Comparison of ENCODE assay signal across 32 cellular contexts in the genomic region with DNA sequence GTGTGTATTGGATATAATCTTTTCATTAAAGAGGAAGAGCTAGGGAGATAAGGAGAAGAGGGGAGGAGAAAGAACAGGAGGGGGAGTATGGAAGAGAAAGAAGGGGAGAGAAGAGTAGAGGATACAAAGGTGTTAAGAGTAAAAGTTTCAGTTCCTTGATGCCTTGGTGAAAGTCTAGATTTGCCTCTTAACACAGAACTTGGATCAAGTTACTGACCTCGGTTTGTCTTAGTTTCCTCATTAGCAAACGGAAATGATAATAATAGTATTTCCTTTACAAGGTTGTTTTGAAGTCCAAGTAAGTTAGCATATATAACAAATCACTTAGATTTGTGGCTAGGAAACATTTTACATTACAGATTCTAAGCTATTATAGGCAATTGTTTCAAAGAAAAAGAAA.
"Had no signal": no experiment of that assay in that cellular context is flagged by ENCODE, and none has a peak within 500 bp of the region (broad histone marks: within the 10 kb centered on the region; RNA-seq: fewer than 3 reads in every experiment).

No MANE protein-coding gene starts in this region.

- H3K27ac Mint-ChIP-seq: activated CD4-positive, alpha-beta memory T cell treated with anti-CD3 and anti-CD28 coated beads, Interleukin-2, amount 10 ng/mL, durations not matched to agents 7 days and 5 days; activated CD4-positive, alpha-beta T cell treated with anti-CD3 and anti-CD28 coated beads for 36 hours; activated CD4-positive, alpha-beta T cell treated with anti-CD3 and anti-CD28 coated beads, Interleukin-2, amount 10 ng/mL, durations not matched to agents 7 days and 5 days; activated CD8-positive, alpha-beta memory T cell treated with anti-CD3 and anti-CD28 coated beads, Interleukin-2, amount 10 ng/mL, durations not matched to agents 7 days and 5 days; activated CD8-positive, alpha-beta T cell treated with anti-CD3 and anti-CD28 coated beads, Interleukin-2, amount 10 ng/mL, durations not matched to agents 7 days and 5 days; activated naive CD4-positive, alpha-beta T cell treated with anti-CD3 and anti-CD28 coated beads, Interleukin-2, amount 10 ng/mL, durations not matched to agents 7 days and 5 days; activated naive CD4-positive, alpha-beta T cell treated with anti-CD3 and anti-CD28 coated beads, Interleukin-2, amount 50 U/mL, for 24 hours; activated naive CD8-positive, alpha-beta T cell; activated naive CD8-positive, alpha-beta T cell treated with anti-CD3 and anti-CD28 coated beads, Interleukin-2, amount 10 ng/mL, durations not matched to agents 7 days and 5 days; activated naive CD8-positive, alpha-beta T cell treated with anti-CD3 and anti-CD28 coated beads, Interleukin-2, amount 50 U/mL, for 24 hours; activated T-cell treated with anti-CD3 and anti-CD28 coated beads, Interleukin-2, amount 50 U/mL, for 24 hours; activated T-helper 2 cell treated with anti-CD3 and anti-CD28 coated beads, Interferon-gamma antibody, Interleukin-2, Interleukin-4, amounts not matched to agents 10 μg/mL and 5 μg/mL and 100 μg/mL, durations not matched to agents 14 hours and 24 hours and 36 hours; brain; T-helper 17 cell had no signal

- ATAC-seq: activated CD4-positive, alpha-beta T cell treated with anti-CD3 and anti-CD28 coated beads for 36 hours; activated CD4-positive, CD25-positive, alpha-beta regulatory T cell treated with anti-CD3 and anti-CD28 coated beads, Interleukin-2, amount 50 U/mL, for 24 hours; activated CD8-positive, alpha-beta memory T cell treated with anti-CD3 and anti-CD28 coated beads, Interleukin-2, amount 10 ng/mL, durations not matched to agents 7 days and 5 days; activated CD8-positive, alpha-beta T cell treated with anti-CD3 and anti-CD28 coated beads, Interleukin-2, amount 10 ng/mL, durations not matched to agents 7 days and 5 days; activated naive CD8-positive, alpha-beta T cell treated with anti-CD3 and anti-CD28 coated beads, Interleukin-2, amount 50 U/mL, for 24 hours; T-helper 17 cell had no signal

- H3K9me3 ChIP-seq: ascending aorta had no signal

- H3K9me3 Mint-ChIP-seq: activated CD4-positive, alpha-beta T cell treated with anti-CD3 and anti-CD28 coated beads, Interleukin-2, amount 10 ng/mL, durations not matched to agents 7 days and 5 days; activated naive CD4-positive, alpha-beta T cell treated with anti-CD3 and anti-CD28 coated beads, Interleukin-2, amount 10 ng/mL, durations not matched to agents 7 days and 5 days; activated naive CD4-positive, alpha-beta T cell treated with anti-CD3 and anti-CD28 coated beads, Interleukin-2, amount 50 U/mL, for 24 hours; activated T-helper 2 cell treated with anti-CD3 and anti-CD28 coated beads, Interferon-gamma antibody, Interleukin-2, Interleukin-4, amounts not matched to agents 10 μg/mL and 5 μg/mL and 100 μg/mL, durations not matched to agents 14 hours and 24 hours and 36 hours had no signal

- DNase-seq: activated CD4-positive, alpha-beta memory T cell treated with anti-CD3 and anti-CD28 coated beads, Interleukin-2, amount 10 ng/mL, durations not matched to agents 7 days and 5 days; activated CD4-positive, alpha-beta T cell treated with anti-CD3 and anti-CD28 coated beads for 1 hour; activated CD4-positive, alpha-beta T cell treated with anti-CD3 and anti-CD28 coated beads for 36 hours; activated CD4-positive, alpha-beta T cell treated with anti-CD3 and anti-CD28 coated beads for 48 hours; activated CD4-positive, alpha-beta T cell treated with anti-CD3 and anti-CD28 coated beads, Interleukin-2, amount 10 ng/mL, durations not matched to agents 7 days and 5 days; activated CD4-positive, alpha-beta T cell treated with anti-CD3 and anti-CD28 coated beads, Interleukin-2, amount 50 U/mL, for 48 hours; activated CD8-positive, alpha-beta memory T cell treated with anti-CD3 and anti-CD28 coated beads for 24 hours; activated CD8-positive, alpha-beta memory T cell treated with anti-CD3 and anti-CD28 coated beads, Interleukin-2, amount 10 ng/mL, durations not matched to agents 7 days and 5 days; activated CD8-positive, alpha-beta memory T cell treated with anti-CD3 and anti-CD28 coated beads, Interleukin-2, amount 50 U/mL, for 48 hours; activated CD8-positive, alpha-beta T cell treated with anti-CD3 and anti-CD28 coated beads, Interleukin-2, amount 10 ng/mL, durations not matched to agents 7 days and 5 days; activated effector memory CD4-positive, alpha-beta T cell treated with Interleukin-2 at 50 U/mL for 16 hours; activated gamma-delta T cell; activated naive CD4-positive, alpha-beta T cell treated with anti-CD3 and anti-CD28 coated beads, Interleukin-2, amount 10 ng/mL, durations not matched to agents 7 days and 5 days; activated naive CD4-positive, alpha-beta T cell treated with Interleukin-2 at 50 U/mL for 16 hours; activated naive CD8-positive, alpha-beta T cell treated with anti-CD3 and anti-CD28 coated beads, Interleukin-2, amount 10 ng/mL, durations not matched to agents 7 days and 5 days; activated naive CD8-positive, alpha-beta T cell treated with anti-CD3 and anti-CD28 coated beads, Interleukin-2, amount 50 U/mL, for 24 hours; activated T-cell treated with anti-CD3 and anti-CD28 coated beads, Interleukin-2, amount 50 U/mL, for 24 hours; activated T-cell treated with anti-CD3 and anti-CD28 coated beads, Interleukin-2, amount 50 U/mL, for 48 hours; amygdala; anterior cingulate cortex; caudate nucleus; cerebellar nuclear complex; T-helper 17 cell had no signal

- H3K4me3 Mint-ChIP-seq: activated CD4-positive, alpha-beta memory T cell treated with anti-CD3 and anti-CD28 coated beads, Interleukin-2, amount 10 ng/mL, durations not matched to agents 7 days and 5 days; activated CD4-positive, alpha-beta T cell treated with anti-CD3 and anti-CD28 coated beads for 36 hours; activated CD4-positive, alpha-beta T cell treated with anti-CD3 and anti-CD28 coated beads, Interleukin-2, amount 10 ng/mL, durations not matched to agents 7 days and 5 days; activated CD8-positive, alpha-beta memory T cell treated with anti-CD3 and anti-CD28 coated beads, Interleukin-2, amount 10 ng/mL, durations not matched to agents 7 days and 5 days; activated CD8-positive, alpha-beta T cell treated with anti-CD3 and anti-CD28 coated beads, Interleukin-2, amount 10 ng/mL, durations not matched to agents 7 days and 5 days; activated naive CD4-positive, alpha-beta T cell treated with anti-CD3 and anti-CD28 coated beads, Interleukin-2, amount 10 ng/mL, durations not matched to agents 7 days and 5 days; activated naive CD4-positive, alpha-beta T cell treated with anti-CD3 and anti-CD28 coated beads, Interleukin-2, amount 50 U/mL, for 24 hours; activated naive CD8-positive, alpha-beta T cell; activated naive CD8-positive, alpha-beta T cell treated with anti-CD3 and anti-CD28 coated beads, Interleukin-2, amount 10 ng/mL, durations not matched to agents 7 days and 5 days; activated naive CD8-positive, alpha-beta T cell treated with anti-CD3 and anti-CD28 coated beads, Interleukin-2, amount 50 U/mL, for 24 hours; activated T-cell treated with anti-CD3 and anti-CD28 coated beads, Interleukin-2, amount 50 U/mL, for 24 hours; brain; central memory CD8-positive, alpha-beta T cell; T-helper 17 cell had no signal

- H3K4me1 Mint-ChIP-seq: activated CD4-positive, alpha-beta memory T cell treated with anti-CD3 and anti-CD28 coated beads, Interleukin-2, amount 10 ng/mL, durations not matched to agents 7 days and 5 days; activated CD4-positive, alpha-beta T cell treated with anti-CD3 and anti-CD28 coated beads for 36 hours; activated CD4-positive, alpha-beta T cell treated with anti-CD3 and anti-CD28 coated beads, Interleukin-2, amount 10 ng/mL, durations not matched to agents 7 days and 5 days; activated CD8-positive, alpha-beta memory T cell treated with anti-CD3 and anti-CD28 coated beads, Interleukin-2, amount 10 ng/mL, durations not matched to agents 7 days and 5 days; activated naive CD4-positive, alpha-beta T cell treated with anti-CD3 and anti-CD28 coated beads, Interleukin-2, amount 10 ng/mL, durations not matched to agents 7 days and 5 days; activated naive CD4-positive, alpha-beta T cell treated with anti-CD3 and anti-CD28 coated beads, Interleukin-2, amount 50 U/mL, for 24 hours; activated naive CD8-positive, alpha-beta T cell treated with anti-CD3 and anti-CD28 coated beads, Interleukin-2, amount 10 ng/mL, durations not matched to agents 7 days and 5 days; activated naive CD8-positive, alpha-beta T cell treated with anti-CD3 and anti-CD28 coated beads, Interleukin-2, amount 50 U/mL, for 24 hours; brain; central memory CD8-positive, alpha-beta T cell; T-helper 17 cell had no signal

- H3K4me1 ChIP-seq: ascending aorta had no signal

- H3K27me3 ChIP-seq: ascending aorta, cardiac muscle cell had no signal

- H3K27ac ChIP-seq: ascending aorta, cardiac muscle cell, VCaP had no signal

- H3K36me3 Mint-ChIP-seq: activated CD8-positive, alpha-beta memory T cell treated with anti-CD3 and anti-CD28 coated beads, Interleukin-2, amount 10 ng/mL, durations not matched to agents 7 days and 5 days; activated naive CD4-positive, alpha-beta T cell treated with anti-CD3 and anti-CD28 coated beads, Interleukin-2, amount 10 ng/mL, durations not matched to agents 7 days and 5 days; activated naive CD4-positive, alpha-beta T cell treated with anti-CD3 and anti-CD28 coated beads, Interleukin-2, amount 50 U/mL, for 24 hours; activated naive CD8-positive, alpha-beta T cell; activated naive CD8-positive, alpha-beta T cell treated with anti-CD3 and anti-CD28 coated beads, Interleukin-2, amount 10 ng/mL, durations not matched to agents 7 days and 5 days; brain had no signal

- H3K27me3 Mint-ChIP-seq: activated CD4-positive, alpha-beta memory T cell treated with anti-CD3 and anti-CD28 coated beads, Interleukin-2, amount 10 ng/mL, durations not matched to agents 7 days and 5 days; activated CD4-positive, alpha-beta T cell treated with anti-CD3 and anti-CD28 coated beads for 36 hours; activated CD4-positive, alpha-beta T cell treated with anti-CD3 and anti-CD28 coated beads, Interleukin-2, amount 10 ng/mL, durations not matched to agents 7 days and 5 days; activated CD8-positive, alpha-beta memory T cell treated with anti-CD3 and anti-CD28 coated beads, Interleukin-2, amount 10 ng/mL, durations not matched to agents 7 days and 5 days; activated naive CD4-positive, alpha-beta T cell treated with anti-CD3 and anti-CD28 coated beads, Interleukin-2, amount 10 ng/mL, durations not matched to agents 7 days and 5 days; activated naive CD4-positive, alpha-beta T cell treated with anti-CD3 and anti-CD28 coated beads, Interleukin-2, amount 50 U/mL, for 24 hours; activated naive CD8-positive, alpha-beta T cell; activated naive CD8-positive, alpha-beta T cell treated with anti-CD3 and anti-CD28 coated beads, Interleukin-2, amount 10 ng/mL, durations not matched to agents 7 days and 5 days; activated naive CD8-positive, alpha-beta T cell treated with anti-CD3 and anti-CD28 coated beads, Interleukin-2, amount 50 U/mL, for 24 hours; activated T-cell treated with anti-CD3 and anti-CD28 coated beads, Interleukin-2, amount 50 U/mL, for 24 hours; brain; central memory CD8-positive, alpha-beta T cell; T-helper 17 cell had no signal

- H3K4me3 ChIP-seq: ascending aorta, cardiac muscle cell had no signal

- H3K36me3 ChIP-seq: ascending aorta, cardiac muscle cell had no signal
